30 cellular contexts compared by ENCODE assay signal in genomic region chr10:105650311-105650710, GRCh38.
"Had no signal": no experiment of that assay in that cellular context is flagged by ENCODE, and none has a peak within 500 bp of the region (broad histone marks: within the 10 kb centered on the region; RNA-seq: fewer than 3 reads in every experiment).

No MANE protein-coding gene starts in this region.

- DNase-seq: activated B cell treated with CpG ODN at 0.5 μM for 24 hours; activated CD4-positive, alpha-beta T cell treated with anti-CD3 and anti-CD28 coated beads for 36 hours; activated CD4-positive, alpha-beta T cell treated with anti-CD3 and anti-CD28 coated beads, Interleukin-2, amount 50 U/mL, for 4 hours; activated CD8-positive, alpha-beta memory T cell treated with anti-CD3 and anti-CD28 coated beads for 24 hours; activated CD8-positive, alpha-beta memory T cell treated with anti-CD3 and anti-CD28 coated beads, Interleukin-2, amount 50 U/mL, for 4 hours; activated naive CD4-positive, alpha-beta T cell; activated T-cell treated with anti-CD3 and anti-CD28 coated beads, Interleukin-2, amount 50 U/mL, for 4 hours; adrenal gland; central memory CD4-positive, alpha-beta T cell; dermis blood vessel endothelial cell; effector memory CD8-positive, alpha-beta T cell; glutamatergic neuron; hippocampal formation; naive B cell; ovary; spleen; stimulated activated CD4-positive, alpha-beta T cell treated with anti-CD3 and anti-CD28 coated beads, Interleukin-4, amount 100 ng/mL, for 4 hours; stimulated activated naive CD8-positive, alpha-beta T cell treated with anti-CD3 and anti-CD28 coated beads, Interleukin-15, Interleukin-2, amounts not matched to agents 100 U/mL and 50 U/mL, for 24 hours; T-helper 1 cell; tibial artery had no signal

- H3K27ac ChIP-seq: adrenal gland, esophagus muscularis mucosa, neutrophil, ovary, prostate gland, right atrium auricular region, spleen, tibial artery had no signal

- H3K9me3 ChIP-seq: adrenal gland, esophagus muscularis mucosa, neutrophil, ovary, prostate gland, right atrium auricular region, tibial artery had no signal

- H3K27me3 ChIP-seq: adrenal gland, esophagus muscularis mucosa, neutrophil, ovary, right atrium auricular region, spleen, tibial artery had no signal

- H3K36me3 Mint-ChIP-seq: activated naive CD8-positive, alpha-beta T cell; memory B cell; naive B cell had no signal

- H3K27me3 Mint-ChIP-seq: activated B cell treated with CpG ODN at 0.5 μM for 24 hours; activated CD4-positive, alpha-beta T cell treated with anti-CD3 and anti-CD28 coated beads for 36 hours; activated naive CD8-positive, alpha-beta T cell; effector memory CD8-positive, alpha-beta T cell; memory B cell; naive B cell had no signal

- ATAC-seq: activated CD4-positive, alpha-beta T cell treated with anti-CD3 and anti-CD28 coated beads for 36 hours; activated T-cell treated with anti-CD3 and anti-CD28 coated beads, Interleukin-2, amount 50 U/mL, for 4 hours; effector memory CD8-positive, alpha-beta T cell; stimulated activated naive CD8-positive, alpha-beta T cell treated with anti-CD3 and anti-CD28 coated beads, Interleukin-15, Interleukin-2, amounts not matched to agents 100 U/mL and 50 U/mL, for 24 hours had no signal

- FAIRE-seq: astrocyte, frontal cortex, islet of Langerhans had no signal

- H3K4me3 ChIP-seq: adrenal gland, esophagus muscularis mucosa, ovary, prostate gland, right atrium auricular region, spleen, tibial artery had no signal

- H3K36me3 ChIP-seq: adrenal gland, esophagus muscularis mucosa, neutrophil, ovary, prostate gland, right atrium auricular region, spleen, tibial artery had no signal

- H3K4me1 Mint-ChIP-seq: activated B cell treated with CpG ODN at 0.5 μM for 24 hours; activated CD4-positive, alpha-beta T cell treated with anti-CD3 and anti-CD28 coated beads for 36 hours; memory B cell; naive B cell had no signal

- H3K4me3 Mint-ChIP-seq: activated B cell treated with CpG ODN at 0.5 μM for 24 hours; activated CD4-positive, alpha-beta T cell treated with anti-CD3 and anti-CD28 coated beads for 36 hours; activated naive CD8-positive, alpha-beta T cell; activated T-cell treated with anti-CD3 and anti-CD28 coated beads, Interleukin-2, amount 50 U/mL, for 4 hours; effector memory CD8-positive, alpha-beta T cell; memory B cell; naive B cell had no signal

- H3K4me1 ChIP-seq: adrenal gland, esophagus muscularis mucosa, prostate gland, right atrium auricular region, spleen, tibial artery had no signal

- H3K9me3 Mint-ChIP-seq: activated B cell treated with CpG ODN at 0.5 μM for 24 hours; activated T-helper 2 cell treated with anti-CD3 and anti-CD28 coated beads, Interferon-gamma antibody, Interleukin-2, Interleukin-4, amounts not matched to agents 10 μg/mL and 5 μg/mL and 100 μg/mL, durations not matched to agents 14 hours and 24 hours and 36 hours had no signal

- H3K27ac Mint-ChIP-seq: activated B cell treated with CpG ODN at 0.5 μM for 24 hours; activated CD4-positive, alpha-beta T cell treated with anti-CD3 and anti-CD28 coated beads for 36 hours; activated naive CD8-positive, alpha-beta T cell; activated T-helper 2 cell treated with anti-CD3 and anti-CD28 coated beads, Interferon-gamma antibody, Interleukin-2, Interleukin-4, amounts not matched to agents 10 μg/mL and 5 μg/mL and 100 μg/mL, durations not matched to agents 14 hours and 24 hours and 36 hours; effector memory CD8-positive, alpha-beta T cell; memory B cell; naive B cell had no signal
